In the genomic region with DNA sequence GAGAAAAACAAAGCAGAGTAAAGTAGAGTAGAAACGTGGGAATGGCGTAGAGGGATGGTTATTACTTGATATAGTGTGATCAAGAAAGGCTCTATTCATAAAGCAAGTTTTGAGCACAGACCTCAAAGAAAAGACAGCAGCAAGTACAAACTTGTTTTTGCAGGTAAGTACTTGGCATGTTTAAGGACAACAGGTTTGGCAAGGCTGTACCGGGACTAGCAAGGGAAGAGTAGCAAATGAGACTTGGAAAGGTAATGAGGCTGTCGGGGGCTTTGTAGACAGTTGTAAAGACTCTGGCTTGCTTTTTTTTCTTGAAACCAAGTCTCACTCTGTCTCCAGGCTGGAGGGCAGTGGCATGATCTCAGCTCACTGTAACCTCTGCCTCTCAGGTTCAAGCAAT, we compare ENCODE assay signal across 22 cellular contexts.
"Had no signal": no experiment of that assay in that cellular context is flagged by ENCODE, and none has a peak within 500 bp of the region (broad histone marks: within the 10 kb centered on the region; RNA-seq: fewer than 3 reads in every experiment).

No MANE protein-coding gene starts in this region.

- H3K9me3 ChIP-seq: adrenal gland, body of pancreas, heart left ventricle, left ventricle myocardium inferior, mucosa of descending colon, spleen, suprapubic skin, tibial nerve had no signal

- H3K4me3 ChIP-seq: adrenal gland, body of pancreas, heart left ventricle, left ventricle myocardium inferior, lung, mucosa of descending colon, spleen, suprapubic skin, tibial nerve had no signal

- H3K27ac ChIP-seq: adrenal gland, body of pancreas, heart left ventricle, left ventricle myocardium inferior, spleen, suprapubic skin, VCaP had no signal

- H3K27me3 ChIP-seq: adrenal gland, body of pancreas, heart left ventricle, spleen, suprapubic skin, tibial nerve had no signal

- H3K27ac Mint-ChIP-seq: activated naive CD8-positive, alpha-beta T cell treated with anti-CD3 and anti-CD28 coated beads for 36 hours; effector memory CD8-positive, alpha-beta T cell had no signal

- DNase-seq: activated CD4-positive, alpha-beta T cell treated with anti-CD3 and anti-CD28 coated beads for 4 hours; activated CD4-positive, alpha-beta T cell treated with anti-CD3 and anti-CD28 coated beads, Interleukin-2, amount 50 U/mL, for 4 hours; activated naive CD4-positive, alpha-beta T cell; activated naive CD8-positive, alpha-beta T cell treated with anti-CD3 and anti-CD28 coated beads for 36 hours; activated T-cell treated with anti-CD3 and anti-CD28 coated beads for 4 hours; activated T-cell treated with anti-CD3 and anti-CD28 coated beads, Interleukin-2, amount 50 U/mL, for 72 hours; adrenal gland; aorta; body of pancreas; cortex of kidney; effector memory CD8-positive, alpha-beta T cell; heart left ventricle; left ventricle myocardium inferior; mucosa of descending colon; spleen; stimulated activated naive CD4-positive, alpha-beta T cell had no signal

- H3K4me1 ChIP-seq: adrenal gland, body of pancreas had no signal

- H3K4me3 Mint-ChIP-seq: activated naive CD8-positive, alpha-beta T cell treated with anti-CD3 and anti-CD28 coated beads for 36 hours; activated T-cell treated with anti-CD3 and anti-CD28 coated beads, Interleukin-2, amount 50 U/mL, for 72 hours; effector memory CD8-positive, alpha-beta T cell; natural killer cell treated with Interleukin-12 subunit alpha and Interleukin-12 subunit beta and Interleukin-15 and Interleukin-18, amount 100 ng/mL, for 72 hours had no signal

- ATAC-seq: activated T-cell treated with anti-CD3 and anti-CD28 coated beads, Interleukin-2, amount 50 U/mL, for 72 hours; body of pancreas; effector memory CD8-positive, alpha-beta T cell; heart left ventricle; mucosa of descending colon; natural killer cell treated with Interleukin-12 subunit alpha and Interleukin-12 subunit beta and Interleukin-15 and Interleukin-18, amount 100 ng/mL, for 72 hours; right cardiac atrium had no signal

- H3K27me3 Mint-ChIP-seq: activated naive CD8-positive, alpha-beta T cell treated with anti-CD3 and anti-CD28 coated beads for 36 hours; effector memory CD8-positive, alpha-beta T cell; natural killer cell treated with Interleukin-12 subunit alpha and Interleukin-12 subunit beta and Interleukin-15 and Interleukin-18, amount 100 ng/mL, for 72 hours had no signal

- H3K9me3 Mint-ChIP-seq: activated naive CD8-positive, alpha-beta T cell treated with anti-CD3 and anti-CD28 coated beads for 36 hours; activated T-cell treated with anti-CD3 and anti-CD28 coated beads, Interleukin-2, amount 50 U/mL, for 72 hours; effector memory CD8-positive, alpha-beta T cell; natural killer cell treated with Interleukin-12 subunit alpha and Interleukin-12 subunit beta and Interleukin-15 and Interleukin-18, amount 100 ng/mL, for 72 hours had no signal
